Comparison of ENCODE assay signal across 29 cellular contexts in genomic region chr12:113287146-113287898, GRCh38.
"Had no signal": no experiment of that assay in that cellular context is flagged by ENCODE, and none has a peak within 500 bp of the region (broad histone marks: within the 10 kb centered on the region; RNA-seq: fewer than 3 reads in every experiment).

No MANE protein-coding gene starts in this region.

- H3K36me3 ChIP-seq: SJCRH30, WERI-Rb-1 had no signal

- DNase-seq: activated CD4-positive, alpha-beta T cell treated with anti-CD3 and anti-CD28 coated beads for 36 hours; activated CD4-positive, alpha-beta T cell treated with anti-CD3 and anti-CD28 coated beads, Interleukin-2, amount 10 ng/mL, durations not matched to agents 7 days and 5 days; activated CD4-positive, alpha-beta T cell treated with anti-CD3 and anti-CD28 coated beads, Interleukin-2, amount 50 U/mL, for 48 hours; activated CD8-positive, alpha-beta T cell treated with anti-CD3 and anti-CD28 coated beads, Interleukin-2, amount 10 ng/mL, durations not matched to agents 7 days and 5 days; activated gamma-delta T cell treated with Interleukin-2 at 50 U/mL for 16 hours; activated naive CD4-positive, alpha-beta T cell treated with anti-CD3 and anti-CD28 coated beads, Interleukin-2, amount 10 ng/mL, durations not matched to agents 7 days and 5 days; activated naive CD8-positive, alpha-beta T cell treated with anti-CD3 and anti-CD28 coated beads, Interleukin-2, amount 50 U/mL, for 24 hours; activated T-cell treated with anti-CD3 and anti-CD28 coated beads, Interleukin-2, amount 50 U/mL, for 4 hours; anterior cingulate cortex; central memory CD4-positive, alpha-beta T cell; NCI-H1092 treated with DMSO at 0.1 percent for 48 hours; NCI-H1417 treated with DMSO at 0.1 percent for 48 hours; NCI-H187 treated with DMSO at 0.1 percent for 48 hours; NCI-H2081; NCI-H2171 treated with DMSO at 0.1 percent for 48 hours; NCI-H226; NCI-H446 treated with DMSO at 0.1 percent for 48 hours; NCI-H524; NCI-H69; SHP77; SJCRH30; T1000; WERI-Rb-1 had no signal

- H3K9ac ChIP-seq: KMS-11 had no signal

- H3K27ac Mint-ChIP-seq: activated CD4-positive, alpha-beta T cell treated with anti-CD3 and anti-CD28 coated beads for 36 hours; activated naive CD4-positive, alpha-beta T cell treated with anti-CD3 and anti-CD28 coated beads, Interleukin-2, amount 10 ng/mL, durations not matched to agents 7 days and 5 days; activated naive CD8-positive, alpha-beta T cell; activated naive CD8-positive, alpha-beta T cell treated with anti-CD3 and anti-CD28 coated beads, Interleukin-2, amount 50 U/mL, for 24 hours; activated T-helper 1 cell treated with anti-CD3 and anti-CD28 coated beads, Interleukin-12 subunit alpha, Interleukin-12 subunit beta, Interleukin-2, Interleukin-4 antibody, amounts not matched to agents 30 ng/mL and 10 ng/mL and 1 ng/mL, durations not matched to agents 14 hours and 24 hours and 36 hours; brain had no signal

- H3K36me3 Mint-ChIP-seq: activated naive CD8-positive, alpha-beta T cell had no signal

- H3K4me2 ChIP-seq: KMS-11 had no signal

- H3K4me1 Mint-ChIP-seq: activated CD4-positive, alpha-beta T cell treated with anti-CD3 and anti-CD28 coated beads for 36 hours; activated CD4-positive, alpha-beta T cell treated with anti-CD3 and anti-CD28 coated beads, Interleukin-2, amount 10 ng/mL, durations not matched to agents 7 days and 5 days; activated naive CD4-positive, alpha-beta T cell treated with anti-CD3 and anti-CD28 coated beads, Interleukin-2, amount 10 ng/mL, durations not matched to agents 7 days and 5 days; activated naive CD8-positive, alpha-beta T cell treated with anti-CD3 and anti-CD28 coated beads, Interleukin-2, amount 50 U/mL, for 24 hours; brain had no signal

- H3K27me3 ChIP-seq: SJCRH30 had no signal

- H3K4me1 ChIP-seq: SJCRH30 had no signal

- H3K9me3 Mint-ChIP-seq: activated CD4-positive, alpha-beta T cell treated with anti-CD3 and anti-CD28 coated beads, Interleukin-2, amount 10 ng/mL, durations not matched to agents 7 days and 5 days; activated naive CD4-positive, alpha-beta T cell treated with anti-CD3 and anti-CD28 coated beads, Interleukin-2, amount 10 ng/mL, durations not matched to agents 7 days and 5 days; activated naive CD8-positive, alpha-beta T cell treated with anti-CD3 and anti-CD28 coated beads, Interleukin-2, amount 50 U/mL, for 24 hours; activated T-cell treated with anti-CD3 and anti-CD28 coated beads, Interleukin-2, amount 50 U/mL, for 4 hours; activated T-helper 1 cell treated with anti-CD3 and anti-CD28 coated beads, Interleukin-12 subunit alpha, Interleukin-12 subunit beta, Interleukin-2, Interleukin-4 antibody, amounts not matched to agents 30 ng/mL and 10 ng/mL and 1 ng/mL, durations not matched to agents 14 hours and 24 hours and 36 hours; brain had no signal

- ATAC-seq: activated CD4-positive, alpha-beta T cell treated with anti-CD3 and anti-CD28 coated beads for 36 hours; activated CD8-positive, alpha-beta T cell treated with anti-CD3 and anti-CD28 coated beads, Interleukin-2, amount 10 ng/mL, durations not matched to agents 7 days and 5 days; activated naive CD8-positive, alpha-beta T cell treated with anti-CD3 and anti-CD28 coated beads, Interleukin-2, amount 50 U/mL, for 24 hours; activated T-cell treated with anti-CD3 and anti-CD28 coated beads, Interleukin-2, amount 50 U/mL, for 4 hours had no signal

- H3K4me3 Mint-ChIP-seq: activated CD4-positive, alpha-beta T cell treated with anti-CD3 and anti-CD28 coated beads for 36 hours; activated CD4-positive, alpha-beta T cell treated with anti-CD3 and anti-CD28 coated beads, Interleukin-2, amount 10 ng/mL, durations not matched to agents 7 days and 5 days; activated CD8-positive, alpha-beta T cell treated with anti-CD3 and anti-CD28 coated beads, Interleukin-2, amount 10 ng/mL, durations not matched to agents 7 days and 5 days; activated naive CD4-positive, alpha-beta T cell treated with anti-CD3 and anti-CD28 coated beads, Interleukin-2, amount 10 ng/mL, durations not matched to agents 7 days and 5 days; activated naive CD8-positive, alpha-beta T cell; activated naive CD8-positive, alpha-beta T cell treated with anti-CD3 and anti-CD28 coated beads, Interleukin-2, amount 50 U/mL, for 24 hours; activated T-cell treated with anti-CD3 and anti-CD28 coated beads, Interleukin-2, amount 50 U/mL, for 4 hours; activated T-helper 1 cell treated with anti-CD3 and anti-CD28 coated beads, Interleukin-12 subunit alpha, Interleukin-12 subunit beta, Interleukin-2, Interleukin-4 antibody, amounts not matched to agents 30 ng/mL and 10 ng/mL and 1 ng/mL, durations not matched to agents 14 hours and 24 hours and 36 hours; brain had no signal

- H3K27me3 Mint-ChIP-seq: activated CD4-positive, alpha-beta T cell treated with anti-CD3 and anti-CD28 coated beads for 36 hours; activated CD4-positive, alpha-beta T cell treated with anti-CD3 and anti-CD28 coated beads, Interleukin-2, amount 10 ng/mL, durations not matched to agents 7 days and 5 days; activated naive CD4-positive, alpha-beta T cell treated with anti-CD3 and anti-CD28 coated beads, Interleukin-2, amount 10 ng/mL, durations not matched to agents 7 days and 5 days; activated naive CD8-positive, alpha-beta T cell; activated naive CD8-positive, alpha-beta T cell treated with anti-CD3 and anti-CD28 coated beads, Interleukin-2, amount 50 U/mL, for 24 hours; brain had no signal

- FAIRE-seq: bronchial epithelial cell had no signal

- H3K27ac ChIP-seq: KMS-11, SJCRH30, SK-N-MC, WERI-Rb-1 had no signal

- H3K9me3 ChIP-seq: SJCRH30 had no signal

- H3K4me3 ChIP-seq: SJCRH30, SK-N-MC had no signal
